In genomic region chr18:13136689-13137040, GRCh38 we compare ENCODE assay signal across 8 cellular contexts.
DNase-seq lines count a peak whose midpoint lies in the region; ATAC-seq and TF ChIP-seq lines count a peak whose summit lies in the region.

No MANE protein-coding gene starts in this region.

- no peaks in the 10 kb centered on the region for H3K4me1 ChIP-seq in fibroblast of lung (ENCODE audit: control insufficient read depth, extremely low read depth, insufficient read depth, low read length)

- H3K27ac ChIP-seq in fibroblast of lung (ENCODE audit: insufficient read depth, low read length) (no peak overlapping the region), neural cell (ENCODE audit: low read length) (no peak overlapping the region)

- peaks cover 9 to 44% (median 17%) of the 10 kb centered on the region in 7 donors for H3K9me3 Mint-ChIP-seq in CD14-positive monocyte

- H2AFZ ChIP-seq in fibroblast of lung (ENCODE audit: low read length) (no peak overlapping the region), neural cell (ENCODE audit: low read depth, low read length) (no peak overlapping the region)

- H3K9me3 ChIP-seq in fibroblast of lung (ENCODE audit: control insufficient read depth, insufficient read depth, low read depth, low read length) (no peaks in the 10 kb centered on the region), neural cell (ENCODE audit: low read length) (no peaks in the 10 kb centered on the region)

- H3K27ac Mint-ChIP-seq in CD14-positive monocyte, result peak overlapping the region in 1 of 7 donors; percentile 98

- no peaks in the 10 kb centered on the region for H3K79me2 ChIP-seq in fibroblast of lung (ENCODE audit: control insufficient read depth, insufficient read depth, low read length)
- no peaks in the 10 kb centered on the region for H3K79me2 ChIP-seq in neural cell (replicated peaks; ENCODE audit: insufficient read depth, low read length)

- no peak for TF ChIP-seq RAD21 in neural cell (conservative IDR thresholded peaks at IDR 0.05)

- ATAC-seq in GM19463 (IDR thresholded peaks at IDR 0.05; ENCODE audit: unreplicated experiment), result peak; percentile 7
- no peak for ATAC-seq in HG03439 (IDR thresholded peaks at IDR 0.05; ENCODE audit: unreplicated experiment)

- H3K4me2 ChIP-seq in fibroblast of lung (ENCODE audit: extremely low read depth, insufficient read depth, low read length) (peak overlapping the region; percentile 88), neural cell (ENCODE audit: low read length) (no peak overlapping the region)

- TF ChIP-seq CTCF in CD14-positive monocyte (IDR thresholded peaks at IDR 0.05) (no peak), fibroblast of lung (conservative IDR thresholded peaks at IDR 0.05 in 1 of 2, IDR thresholded peaks at IDR 0.05 in 1 of 2; ENCODE audit: low read depth in 1 of 2, low read length in 2 of 2) (no peak), neural cell (IDR thresholded peaks at IDR 0.05; ENCODE audit: poor library complexity, severe bottlenecking) (no peak)

- H3K27me3 Mint-ChIP-seq in CD14-positive monocyte (ENCODE audit: low read depth in 3 of 3), result peaks cover 13 to 34% (median 21%) of the 10 kb centered on the region in 3 donors

- intact Hi-C loops in CD14-positive monocyte (cut with micrococcal nuclease), result loop anchor here in 1 of 2 donors (5.0 kb wide), 2 partner anchors 144 to 591 kb away; partner anchors contain the start of genes CEP192, FAM210A and RNMT

- peaks cover 3 to 7% of the 10 kb centered on the region in 2 donors for H3K36me3 Mint-ChIP-seq in CD14-positive monocyte

- no peak for TF ChIP-seq EP300 in neural cell (conservative IDR thresholded peaks at IDR 0.05; ENCODE audit: poor library complexity, severe bottlenecking)

- no peaks in the 10 kb centered on the region for H3K9me2 ChIP-seq in neural cell (ENCODE audit: insufficient read depth, low read length)

- H3K4me3 Mint-ChIP-seq in CD14-positive monocyte, result peak overlapping the region; percentile 96 to 100

- peaks cover 24% of the 10 kb centered on the region for H3K4me1 Mint-ChIP-seq in CD14-positive monocyte

- H3K27me3 ChIP-seq in fibroblast of lung (ENCODE audit: control insufficient read depth, insufficient read depth, low read length) (peaks cover 3% of the 10 kb centered on the region), neural cell (ENCODE audit: insufficient read depth, low read depth, low read length) (no peaks in the 10 kb centered on the region)

- no peaks in the 10 kb centered on the region for H3K36me3 ChIP-seq in fibroblast of lung (ENCODE audit: control insufficient read depth, insufficient read depth, low read length)
- H3K36me3 ChIP-seq in neural cell (ENCODE audit: insufficient read depth, low read length), result no peaks in the 10 kb centered on the region

- H3K4me3 ChIP-seq in fibroblast of lung (replicated peaks in 1 of 4; ENCODE audit: control extremely low read depth in 1 of 4, insufficient read depth in 1 of 4, low read depth in 3 of 4, low read length in 4 of 4) (peak overlapping the region; percentile 31 to 61 (median 52)), neural cell (ENCODE audit: low read length) (peak overlapping the region; percentile 34)

- H3F3A ChIP-seq in neural cell (ENCODE audit: insufficient read depth, low read length, poor library complexity, severe bottlenecking), result no peaks in the 10 kb centered on the region

- DNase-seq in CD14-positive monocyte (ENCODE audit: low spot score), result no peak
- peak; percentile 15 for DNase-seq in RKO (ENCODE audit: low spot score)
- no peak for DNase-seq in fibroblast of lung (ENCODE audit: low read depth in 2 of 2)
- no peak for DNase-seq in NCI-H128 (lab: John Stamatoyannopoulos, UW; ENCODE audit: unreplicated experiment)
- DNase-seq in NCI-H2029 (lab: John Stamatoyannopoulos, UW), result no peak

- H4K20me1 ChIP-seq in fibroblast of lung (ENCODE audit: control insufficient read depth, extremely low read depth, insufficient read depth, low read length), result no peaks in the 10 kb centered on the region
- no peaks in the 10 kb centered on the region for H4K20me1 ChIP-seq in neural cell (ENCODE audit: insufficient read depth)

- peak overlapping the region; percentile 32 for H3K9ac ChIP-seq in fibroblast of lung (ENCODE audit: insufficient read depth, low read length)
- H3K9ac ChIP-seq in neural cell (ENCODE audit: low read length), result no peak overlapping the region

TF ChIP-seq in neural cell, 6 proteins besides CTCF, POLR2A, EP300 and RAD21:
- no peak for TF ChIP-seq EZH2 (IDR thresholded peaks at IDR 0.05; ENCODE audit: borderline replicate concordance, insufficient read depth, low read length, poor library complexity, severe bottlenecking)
- no peak for TF ChIP-seq TAF1 (IDR thresholded peaks at IDR 0.05; ENCODE audit: low read depth)
- no peak for TF ChIP-seq REST (IDR thresholded peaks at IDR 0.05; ENCODE audit: borderline replicate concordance)
- TF ChIP-seq SMC3 (conservative IDR thresholded peaks at IDR 0.05; ENCODE audit: poor library complexity), result no peak
- TF ChIP-seq POLR2AphosphoS5 (IDR thresholded peaks at IDR 0.05), result no peak
- no peak for TF ChIP-seq MXI1 (conservative IDR thresholded peaks at IDR 0.05; ENCODE audit: poor library complexity, severe bottlenecking)
